Comparison of ENCODE assay signal across 10 cellular contexts in the genomic region with DNA sequence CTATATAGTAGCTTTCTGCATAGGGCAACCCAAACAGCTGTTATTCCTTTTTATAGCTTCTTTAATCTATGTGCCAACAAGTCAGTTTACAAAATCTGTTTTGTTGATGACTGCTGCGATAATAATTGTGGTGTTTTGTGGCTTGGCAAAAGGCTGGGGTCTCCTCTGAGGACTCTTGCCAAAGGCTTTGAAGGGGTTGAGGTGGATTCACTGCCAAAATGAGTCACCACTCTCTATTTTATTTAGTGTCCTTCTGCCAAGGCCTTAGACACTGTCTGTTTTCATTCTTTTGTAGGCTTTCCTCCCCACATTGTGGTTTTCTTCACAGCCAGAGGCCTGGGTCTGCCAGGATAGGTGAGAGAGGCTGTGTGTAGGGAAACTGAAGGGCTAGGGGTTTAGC.
DNase-seq lines count a peak whose midpoint lies in the region; ATAC-seq and TF ChIP-seq lines count a peak whose summit lies in the region.
"Had no signal": no experiment of that assay in that cellular context is flagged by ENCODE, and none has a peak within 500 bp of the region (broad histone marks: within the 10 kb centered on the region; RNA-seq: fewer than 3 reads in every experiment).

No MANE protein-coding gene starts in this region.

- H3K9me3 Mint-ChIP-seq in nephron progenitor cell (no peaks in the 10 kb centered on the region), HFFc6 (no peaks in the 10 kb centered on the region)

- intact Hi-C loops in Right ventricle myocardium inferior (cut with DNase I), result loop anchor here (5.0 kb wide), 2 partner anchors 73 to 93 kb away; no protein-coding TSS in a partner anchor
- intact Hi-C loops in cardiac septum (cut with DNase I), result loop anchor here (5.0 kb wide), 3 partner anchors 62 to 192 kb away; a partner anchor contains a TSS
- intact Hi-C loops in vagina (cut with DNase I), result no loop called here

- H3K4me1 Mint-ChIP-seq in nephron progenitor cell (no peaks in the 10 kb centered on the region), HFFc6 (ENCODE audit: low read depth) (peaks cover 7% of the 10 kb centered on the region; the same call in 1 of the 2 replicates)

- no peak overlapping the region for H3K4me3 ChIP-seq in vagina
- H3K4me3 ChIP-seq: A549 had no signal

- H3K27ac ChIP-seq in vagina, result peak overlapping the region; percentile 10
- H3K27ac ChIP-seq: A549 had no signal

- H3K4me3 Mint-ChIP-seq in nephron progenitor cell, result no peak overlapping the region
- H3K4me3 Mint-ChIP-seq in HFFc6, result no peak overlapping the region

- H3K36me3 Mint-ChIP-seq in nephron progenitor cell (ENCODE audit: low read depth) (no peaks in the 10 kb centered on the region), HFFc6 (ENCODE audit: low read depth) (no peaks in the 10 kb centered on the region)

- no peaks in the 10 kb centered on the region for H3K36me3 ChIP-seq in vagina

- no peak overlapping the region for H3K27ac Mint-ChIP-seq in nephron progenitor cell
- no peak overlapping the region for H3K27ac Mint-ChIP-seq in HFFc6

- H3K27me3 ChIP-seq in vagina, result no peaks in the 10 kb centered on the region

- DNase-seq in Right ventricle myocardium inferior (ENCODE audit: missing footprints), result no peak
- DNase-seq in cardiac septum (ENCODE audit: low spot score), result no peak
- DNase-seq in astrocyte of the hippocampus (ENCODE audit: low read depth, low spot score), result peak; percentile 92
- peak; percentile 61 for DNase-seq in islet precursor cell
- DNase-seq in vagina (ENCODE audit: extremely low spot score in 2 of 2), result no peak
- no peak for DNase-seq in nephron progenitor cell
- no peak for DNase-seq in HFFc6
- DNase-seq: NCI-H510A had no signal

- ATAC-seq in Right ventricle myocardium inferior, result peak; percentile 6
- ATAC-seq in HG03159 (IDR thresholded peaks at IDR 0.05; ENCODE audit: unreplicated experiment), result no peak
- ATAC-seq: A549 had no signal

- H3K4me1 ChIP-seq in vagina, result peaks cover 45% of the 10 kb centered on the region

- no peak for TF ChIP-seq CTCF in vagina (IDR thresholded peaks at IDR 0.05)
- no peak for TF ChIP-seq CTCF in nephron progenitor cell (IDR thresholded peaks at IDR 0.05)
- no peak for TF ChIP-seq CTCF in HFFc6 (IDR thresholded peaks at IDR 0.05)

- TF ChIP-seq POLR2A in vagina (IDR thresholded peaks at IDR 0.05), result no peak

- no peaks in the 10 kb centered on the region for H3K9me3 ChIP-seq in vagina
- H3K9me3 ChIP-seq: A549 had no signal

- H3K27me3 Mint-ChIP-seq in nephron progenitor cell (ENCODE audit: low read depth, poor library complexity) (peaks cover 4% of the 10 kb centered on the region), HFFc6 (ENCODE audit: insufficient read depth) (no peaks in the 10 kb centered on the region)

Comparison
In these comparisons a context has a peak if more than half of its experiments do, and no peak if none do; other contexts are left out.
1. DNase-seq: peak in astrocyte of the hippocampus (single experiment) and islet precursor cell (single experiment); none in Right ventricle myocardium inferior (single experiment), cardiac septum (single experiment), vagina (0 of 2), nephron progenitor cell (single experiment) and HFFc6 (single experiment).